In genomic region chr9:95049761-95050160, GRCh38 we compare ENCODE assay signal across 11 cellular contexts.
DNase-seq lines count a peak whose midpoint lies in the region; ATAC-seq and TF ChIP-seq lines count a peak whose summit lies in the region.
"Had no signal": no experiment of that assay in that cellular context is flagged by ENCODE, and none has a peak within 500 bp of the region (broad histone marks: within the 10 kb centered on the region; RNA-seq: fewer than 3 reads in every experiment).

No MANE protein-coding gene starts in this region.

- peaks cover 1% of the 10 kb centered on the region for H3K36me3 ChIP-seq in Caco-2 (ENCODE audit: control insufficient read depth, insufficient read depth, low read length)
- peaks cover 15% of the 10 kb centered on the region for H3K36me3 ChIP-seq in SJCRH30
- H3K36me3 ChIP-seq in psoas muscle (ENCODE audit: insufficient read depth in 1 of 2, low read depth in 1 of 2), result peaks cover 0 to 7% of the 10 kb centered on the region in 2 donors

- peak overlapping the region; percentile 62 for H3K4me3 ChIP-seq in Caco-2 (ENCODE audit: low read depth, low read length)
- peak overlapping the region; percentile 62 for H3K4me3 ChIP-seq in SJCRH30
- H3K4me3 ChIP-seq in foreskin fibroblast (ENCODE audit: low read depth in 1 of 2, low read length in 2 of 2), result peak overlapping the region; percentile 33 to 69
- H3K4me3 ChIP-seq in psoas muscle, result peak overlapping the region; percentile 74

- 21 to 30% (median 26%) methylated on average over 6 of the region's 6 CpGs for WGBS in psoas muscle, 3 donors

- intact Hi-C loops in Caco-2 (cut with micrococcal nuclease; ENCODE audit: unreplicated experiment), result loop anchor here (2.0 to 5.0 kb wide), 3 partner anchors 17 to 78 kb away; no protein-coding TSS in a partner anchor
- intact Hi-C loops in psoas muscle (cut with DNase I), result loop anchor here (2.0 to 5.0 kb wide), 2 partner anchors 42 to 43 kb away; no protein-coding TSS in a partner anchor

- no peak for DNase-seq in Caco-2
- peak in 1 of 2 experiments; percentile 58 for DNase-seq in SJCRH30
- no peak for DNase-seq in foreskin fibroblast
- DNase-seq in psoas muscle, result no peak
- no peak for DNase-seq in stimulated activated CD4-positive, alpha-beta T cell treated with anti-CD3 and anti-CD28 coated beads, Interleukin-15, amount 100 ng/mL, for 24 hours
- no peak for DNase-seq in NCI-H2227 treated with DMSO at 0.1 percent for 48 hours (lab: John Stamatoyannopoulos, UW)
- DNase-seq: DMS153, KBM-7 had no signal

- POLR2A ChIA-PET in Caco-2 (lab: Charles Lee), result no interaction called here

- H3K27ac Mint-ChIP-seq in Caco-2 (ENCODE audit: unreplicated experiment), result no peak overlapping the region

- no peaks in the 10 kb centered on the region for H3K27me3 Mint-ChIP-seq in Caco-2 (ENCODE audit: insufficient read depth, unreplicated experiment)

- no TSS peak for BruUV-seq in Caco-2 (replicated peaks; lab: Mats Ljungman, UMichigan)

- peaks cover 24% of the 10 kb centered on the region for H3K4me1 ChIP-seq in Caco-2
- peaks cover 20% of the 10 kb centered on the region for H3K4me1 ChIP-seq in SJCRH30
- peaks cover 68% of the 10 kb centered on the region for H3K4me1 ChIP-seq in psoas muscle

- H3K4me3 Mint-ChIP-seq in Caco-2 (ENCODE audit: unreplicated experiment), result peak overlapping the region; percentile 91

- H3K4me1 Mint-ChIP-seq in Caco-2 (ENCODE audit: low read depth, unreplicated experiment), result peaks cover 15% of the 10 kb centered on the region

- no peaks in the 10 kb centered on the region for H3K9me3 ChIP-seq in Caco-2
- H3K9me3 ChIP-seq in SJCRH30 (replicated peaks), result no peaks in the 10 kb centered on the region
- H3K9me3 ChIP-seq in psoas muscle, result no peaks in the 10 kb centered on the region

- TF ChIP-seq CTCF in Caco-2 (IDR thresholded peaks at IDR 0.05; ENCODE audit: insufficient read depth in 1 of 2, low read depth in 1 of 2, low read length in 1 of 2, severe bottlenecking in 1 of 2, unreplicated experiment in 1 of 2), result no peak
- TF ChIP-seq CTCF in foreskin fibroblast (IDR thresholded peaks at IDR 0.05; ENCODE audit: low read depth, low read length), result no peak
- TF ChIP-seq CTCF in psoas muscle (IDR thresholded peaks at IDR 0.05), result no peak

- H3K27ac ChIP-seq in SJCRH30, result peak overlapping the region; percentile 53; the same call in 1 of the 2 replicates
- H3K27ac ChIP-seq in psoas muscle, result peak overlapping the region; percentile 93

- CTCF ChIA-PET in Caco-2 (lab: Charles Lee), result no interaction called here

- H3K36me3 Mint-ChIP-seq in Caco-2 (ENCODE audit: insufficient read depth, unreplicated experiment), result peaks cover 40% of the 10 kb centered on the region

- ATAC-seq in psoas muscle, result no peak
- ATAC-seq in HG03097 (IDR thresholded peaks at IDR 0.05; ENCODE audit: low FRiP score, unreplicated experiment), result no peak
- ATAC-seq in HG02840 (IDR thresholded peaks at IDR 0.05; ENCODE audit: low FRiP score, unreplicated experiment), result no peak
- ATAC-seq: left lobe of liver had no signal

- H3K9me3 Mint-ChIP-seq in Caco-2 (ENCODE audit: unreplicated experiment), result no peaks in the 10 kb centered on the region

- H3K27me3 ChIP-seq in Caco-2 (replicated peaks; ENCODE audit: control insufficient read depth, insufficient read depth, low read length) (no peaks in the 10 kb centered on the region), SJCRH30 (no peaks in the 10 kb centered on the region), psoas muscle (ENCODE audit: insufficient read depth in 3 of 3, low read length in 2 of 3) (no peaks in the 10 kb centered on the region)
